In the genomic region with DNA sequence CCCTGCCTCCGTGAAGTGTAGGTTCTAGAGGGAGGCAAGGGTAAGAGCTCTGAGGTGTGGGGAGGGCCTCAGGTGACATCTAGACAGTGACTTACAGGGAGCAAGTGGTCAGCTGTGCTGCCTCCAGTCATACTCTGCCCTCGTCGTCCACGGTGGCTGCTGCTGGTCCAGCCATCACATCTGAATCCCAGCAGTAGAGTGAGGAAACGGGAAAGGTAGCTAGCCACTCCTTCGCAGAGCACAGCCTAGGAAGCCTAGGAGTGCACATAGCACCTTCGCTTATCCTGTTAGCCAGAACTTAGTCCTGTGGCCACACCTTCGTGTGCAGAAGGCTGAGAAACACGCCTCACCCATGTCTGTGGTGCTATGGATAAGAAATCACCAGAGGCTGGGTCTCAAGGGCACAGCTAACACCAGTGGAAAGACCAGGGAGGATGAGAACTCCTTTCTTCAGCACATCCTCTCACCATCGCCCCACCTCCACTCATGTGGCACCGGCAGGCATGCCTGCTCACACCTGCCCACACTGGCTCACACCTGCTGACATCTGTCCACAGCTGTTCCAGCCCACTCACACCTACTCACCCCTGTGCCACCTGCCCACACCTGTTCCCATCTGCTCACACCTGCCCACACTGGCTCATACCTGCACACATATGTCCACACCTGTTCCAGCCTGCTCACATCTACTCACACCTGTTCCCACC, we compare ENCODE assay signal across 1 cellular context.
TF ChIP-seq lines count a peak whose summit lies in the region.

No MANE protein-coding gene starts in this region.

TF ChIP-seq in H1, 55 proteins besides CTCF, POLR2A, EP300 and RAD21:
- peak; percentile 58; the same call in 1 of the 2 replicates for TF ChIP-seq KDM1A (IDR thresholded peaks at IDR 0.05; ENCODE audit: borderline replicate concordance, low read length)
- TF ChIP-seq E2F6 (IDR thresholded peaks at IDR 0.05) = no peak
- no peak for TF ChIP-seq GTF2F1 (IDR thresholded peaks at IDR 0.05; ENCODE audit: borderline replicate concordance, low read depth, low read length)
- no peak for TF ChIP-seq SAP30 (IDR thresholded peaks at IDR 0.05; ENCODE audit: insufficient read depth, insufficient replicate concordance, low read length)
